ENCODE assay signal across 19 cellular contexts in genomic region chr1:233406994-233407631, GRCh38.
A peak's percentile ranks its signal among the peaks of the same experiment; 100 is the strongest.
DNase-seq lines count a peak whose midpoint lies in the region; ATAC-seq and TF ChIP-seq lines count a peak whose summit lies in the region.
"Had no signal": no experiment of that assay in that cellular context is flagged by ENCODE, and none has a peak within 500 bp of the region (broad histone marks: within the 10 kb centered on the region; RNA-seq: fewer than 3 reads in every experiment).

No MANE protein-coding gene starts in this region.

- H3K27me3 ChIP-seq in vagina, result no peaks in the 10 kb centered on the region
- no peaks in the 10 kb centered on the region for H3K27me3 ChIP-seq in tibial artery
- H3K27me3 ChIP-seq: gastrocnemius medialis had no signal

- H3K9me3 ChIP-seq in vagina, result no peaks in the 10 kb centered on the region
- H3K9me3 ChIP-seq in tibial artery, result no peaks in the 10 kb centered on the region
- H3K9me3 ChIP-seq: gastrocnemius medialis had no signal

- H3K4me3 ChIP-seq in vagina (no peak overlapping the region), tibial artery (no peak overlapping the region)
- H3K4me3 ChIP-seq: gastrocnemius medialis, SK-N-MC had no signal

- H3K27ac ChIP-seq in vagina (no peak overlapping the region), tibial artery (no peak overlapping the region)
- H3K27ac ChIP-seq: C4-2B, gastrocnemius medialis, SK-N-MC had no signal

- intact Hi-C loops in vagina (cut with DNase I), result no loop called here
- intact Hi-C loops in tibial artery (cut with DNase I; ENCODE audit: low total_unique reads), result no loop called here

- ATAC-seq in stimulated activated naive CD8-positive, alpha-beta T cell treated with anti-CD3 and anti-CD28 coated beads, Interleukin-15, Interleukin-2, amounts not matched to agents 100 U/mL and 50 U/mL, for 24 hours, result peak; percentile 69
- ATAC-seq: gastrocnemius medialis had no signal

- peak; percentile 1 for DNase-seq in activated T-cell treated with anti-CD3 and anti-CD28 coated beads for 48 hours (ENCODE audit: low read depth)
- no peak for DNase-seq in activated T-cell treated with anti-CD3 and anti-CD28 coated beads for 4 hours
- DNase-seq in NCI-H226, result peak; percentile 20
- peak; percentile 71 for DNase-seq in astrocyte of the hippocampus (ENCODE audit: low read depth, low spot score)
- DNase-seq in stimulated activated naive CD8-positive, alpha-beta T cell treated with anti-CD3 and anti-CD28 coated beads, Interleukin-15, Interleukin-2, amounts not matched to agents 100 U/mL and 50 U/mL, for 24 hours, result no peak
- no peak for DNase-seq in vagina (ENCODE audit: extremely low spot score in 2 of 2)
- DNase-seq in tibial artery, result no peak
- DNase-seq in amniotic stem cell (lab: John Stamatoyannopoulos, UW), result no peak
- DNase-seq: activated CD4-positive, CD25-positive, alpha-beta regulatory T cell; activated CD8-positive, alpha-beta memory T cell treated with anti-CD3 and anti-CD28 coated beads, Interleukin-2, amount 50 U/mL, for 4 hours; gastrocnemius medialis; mesenchymal stem cell; MM.1S; NCI-H187; NK-92 treated with Interleukin-12 subunit alpha and Interleukin-12 subunit beta, amount 100 ng/mL, for 24 hours; posterior cingulate gyrus; T-helper 9 cell had no signal

- H3K4me1 ChIP-seq in vagina (no peaks in the 10 kb centered on the region), tibial artery (no peaks in the 10 kb centered on the region)
- H3K4me1 ChIP-seq: gastrocnemius medialis had no signal

- H3K36me3 ChIP-seq in vagina (no peaks in the 10 kb centered on the region), tibial artery (no peaks in the 10 kb centered on the region)
- H3K36me3 ChIP-seq: gastrocnemius medialis had no signal

- TF ChIP-seq CTCF in vagina (IDR thresholded peaks at IDR 0.05) (no peak), tibial artery (IDR thresholded peaks at IDR 0.05) (no peak)

- TF ChIP-seq POLR2A in vagina (IDR thresholded peaks at IDR 0.05), result no peak

Comparison
In these comparisons a context has a peak if more than half of its experiments do, and no peak if none do; other contexts are left out.
1. DNase-seq: peak in activated T-cell treated with anti-CD3 and anti-CD28 coated beads for 48 hours (single experiment), NCI-H226 (single experiment) and astrocyte of the hippocampus (single experiment); none in activated T-cell treated with anti-CD3 and anti-CD28 coated beads for 4 hours (single experiment), stimulated activated naive CD8-positive, alpha-beta T cell treated with anti-CD3 and anti-CD28 coated beads, Interleukin-15, Interleukin-2, amounts not matched to agents 100 U/mL and 50 U/mL, for 24 hours (single experiment), vagina (0 of 2), tibial artery (0 of 2) and amniotic stem cell (single experiment).